ENCODE assay signal across 1 cellular context in the genomic region with DNA sequence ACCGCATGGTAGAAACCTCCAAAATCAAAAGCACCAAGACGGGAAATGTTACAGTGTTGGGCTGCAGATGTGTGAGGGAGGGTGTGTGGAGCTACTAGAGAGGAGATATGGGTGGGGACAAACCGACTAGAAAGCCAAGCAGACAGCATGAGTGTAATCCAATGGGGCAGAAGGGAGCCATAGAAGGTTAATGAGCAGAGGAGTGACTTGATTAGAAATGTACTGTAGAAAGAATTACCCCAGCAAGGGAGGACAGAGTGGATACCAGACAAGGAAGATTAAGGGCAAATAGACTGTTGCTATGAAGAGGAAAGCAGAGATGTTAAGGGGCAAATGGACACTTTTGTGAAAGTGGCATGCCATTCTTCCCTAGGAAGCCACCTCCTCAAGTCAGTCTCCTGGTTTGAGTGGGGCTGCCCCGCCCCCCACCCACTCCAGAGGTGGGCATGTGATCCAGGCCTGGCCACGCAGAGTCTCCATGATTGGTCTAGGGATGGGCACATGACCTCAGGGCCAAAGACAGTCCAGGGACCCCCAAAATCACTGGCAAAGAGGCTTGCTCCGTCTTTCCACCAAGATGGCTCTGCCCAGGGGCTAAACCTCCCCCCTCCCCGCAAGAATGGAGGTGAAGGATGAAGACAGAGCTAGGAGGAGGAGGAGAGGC.
TF ChIP-seq lines count a peak whose summit lies in the region.

No MANE protein-coding gene starts in this region.

TF ChIP-seq in IMR-90, 13 proteins besides CTCF, POLR2A, EP300 and RAD21:
- TF ChIP-seq SMC3 (IDR thresholded peaks at IDR 0.05; ENCODE audit: low read depth, low read length) (no peak), NFE2L2 (IDR thresholded peaks at IDR 0.05; ENCODE audit: low read depth, low read length) (no peak), RFX5 (IDR thresholded peaks at IDR 0.05; ENCODE audit: low read depth, low read length) (no peak), MAFK (IDR thresholded peaks at IDR 0.05; ENCODE audit: low read depth, low read length) (no peak), RCOR1 (IDR thresholded peaks at IDR 0.05; ENCODE audit: insufficient replicate concordance, low read length) (no peak), USF2 (IDR thresholded peaks at IDR 0.05; ENCODE audit: low read depth, low read length) (peak; percentile 90)
